ENCODE assay signal across 23 cellular contexts in genomic region chr18:79337184-79337583, GRCh38. TPM values are rescaled to one million over a fixed set of nuclear protein-coding genes. Genes with fewer than 3 reads are reported as not detected.
A peak's percentile ranks its signal among the peaks of the same experiment; 100 is the strongest.
DNase-seq lines count a peak whose midpoint lies in the region; ATAC-seq, FAIRE-seq and TF ChIP-seq lines count a peak whose summit lies in the region.
"Had no signal": no experiment of that assay in that cellular context is flagged by ENCODE, and none has a peak within 500 bp of the region (broad histone marks: within the 10 kb centered on the region; RNA-seq: fewer than 3 reads in every experiment).

No MANE protein-coding gene starts in this region.

- no peak overlapping the region for H3K4me3 Mint-ChIP-seq in effector memory CD8-positive, alpha-beta T cell
- H3K4me3 Mint-ChIP-seq: CD4-positive, alpha-beta T cell; CD8-positive, alpha-beta memory T cell; H9 had no signal

- RAD21 ChIA-PET in GM12878 (lab: Charles Lee; ENCODE audit: unreplicated experiment), result no interaction called here

- no peaks in the 10 kb centered on the region for H3K27me3 ChIP-seq in GM12878 (replicated peaks in 1 of 2; ENCODE audit: control insufficient read depth in 2 of 2, insufficient read depth in 2 of 2, low read length in 1 of 2)
- H3K27me3 ChIP-seq: BE2C; BLaER1 treated with 17β-estradiol and CSF1 and Interleukin-3, amounts not matched to agents 10 nM and 100 nM had no signal

- CTCF ChIA-PET in GM12878 (lab: Yijun Ruan, JAX), result no interaction called here

- H3K4me1 Mint-ChIP-seq in effector memory CD8-positive, alpha-beta T cell (ENCODE audit: low read depth in 2 of 2), result no peaks in the 10 kb centered on the region
- H3K4me1 Mint-ChIP-seq: CD14-positive monocyte; CD8-positive, alpha-beta memory T cell had no signal

- H3K27ac Mint-ChIP-seq in effector memory CD8-positive, alpha-beta T cell, result no peak overlapping the region
- H3K27ac Mint-ChIP-seq: CD4-positive, alpha-beta T cell; H9 had no signal

- no peak for DNase-seq in GM12878 (ENCODE audit: low read depth, low spot score)
- DNase-seq in islet precursor cell, result peak; percentile 48
- peak; percentile 23 for DNase-seq in ureter (ENCODE audit: low spot score)
- DNase-seq in NOMO-1 (lab: John Stamatoyannopoulos, UW; ENCODE audit: unreplicated experiment in 2 of 2), result no peak
- no peak for DNase-seq in effector memory CD8-positive, alpha-beta T cell
- DNase-seq: 8988T; ACHN; AML-193; BE2C; Calu3; CD4-positive, alpha-beta T cell; CD8-positive, alpha-beta memory T cell; DMS153; DND-41; GM23248; H9 had no signal

- no peak for FAIRE-seq in GM12878 (lab: Jason Lieb, UNC)
- FAIRE-seq: A549, G401.6, GM19239 had no signal

- H3K9me3 ChIP-seq in GM12878 (replicated peaks; ENCODE audit: control insufficient read depth, insufficient read depth, low read length), result no peaks in the 10 kb centered on the region
- H3K9me3 ChIP-seq: A549, BE2C had no signal

- no peaks in the 10 kb centered on the region for H3K79me2 ChIP-seq in GM12878 (ENCODE audit: control insufficient read depth, insufficient read depth, low read length)

- TF ChIP-seq POLR2A in GM12878 (IDR thresholded peaks at IDR 0.05; ENCODE audit: low read depth, low read length), result peak; percentile 18; the same call in 1 of the 2 replicates

- H2AFZ ChIP-seq in GM12878 (ENCODE audit: control insufficient read depth, low read depth, low read length), result no peak overlapping the region
- H2AFZ ChIP-seq: GM23248 had no signal

- H3K27me3 Mint-ChIP-seq in effector memory CD8-positive, alpha-beta T cell, result no peaks in the 10 kb centered on the region
- H3K27me3 Mint-ChIP-seq: CD4-positive, alpha-beta T cell; CD8-positive, alpha-beta memory T cell had no signal

- no peak for TF ChIP-seq CTCF in GM12878 (IDR thresholded peaks at IDR 0.05 in 2 of 3, conservative IDR thresholded peaks at IDR 0.05 in 1 of 3; ENCODE audit: control insufficient read depth in 2 of 3, extremely low read depth in 1 of 3, insufficient read depth in 1 of 3, low read depth in 3 of 3, low read length in 3 of 3)

- in situ Hi-C loops in GM12878 (cut with MboI), result no loop called here

- H3K9me3 Mint-ChIP-seq in effector memory CD8-positive, alpha-beta T cell, result peaks cover 0 to 1% of the 10 kb centered on the region in 2 donors
- H3K9me3 Mint-ChIP-seq: CD4-positive, alpha-beta T cell; CD8-positive, alpha-beta memory T cell; H9 had no signal

- BruUV-seq in GM12878 (replicated peaks; lab: Mats Ljungman, UMichigan), result no TSS peak

- over 99% methylated on average over 19 of the region's 19 CpGs for WGBS in GM12878 (ENCODE audit: insufficient coverage, insufficient replicate concordance, low lambda C conversion rate, missing lambda C conversion rate)

- ATAC-seq in GM12878 (no peak), HG03571 (IDR thresholded peaks at IDR 0.05; ENCODE audit: unreplicated experiment) (no peak)
- no peak for ATAC-seq in effector memory CD8-positive, alpha-beta T cell (replicated peaks)
- ATAC-seq: A549, HCT116 had no signal

- H3K4me2 ChIP-seq in GM12878 (ENCODE audit: control insufficient read depth, insufficient read depth), result no peak overlapping the region
- H3K4me2 ChIP-seq: A549; BLaER1 treated with 17β-estradiol and CSF1 and Interleukin-3, amounts not matched to agents 10 nM and 100 nM had no signal

- POLR2A ChIA-PET in GM12878 (lab: Charles Lee), result no interaction called here

- peaks cover 2 to 7% of the 10 kb centered on the region in 2 experiments; a peak in 2 of 4 replicates for H3K36me3 ChIP-seq in GM12878 (ENCODE audit: control insufficient read depth in 2 of 2, insufficient read depth in 2 of 2, low read length in 1 of 2)
- H3K36me3 ChIP-seq: BE2C had no signal

- no peak overlapping the region for H3K27ac ChIP-seq in GM12878 (ENCODE audit: control insufficient read depth, insufficient read depth)
- H3K27ac ChIP-seq: A549; BLaER1 treated with 17β-estradiol and CSF1 and Interleukin-3, amounts not matched to agents 10 nM and 100 nM; GM23248 had no signal

- intact Hi-C loops in GM12878 (cut with micrococcal nuclease; ENCODE audit: unreplicated experiment), result no loop called here

- no peak overlapping the region for H3K9ac ChIP-seq in GM12878 (ENCODE audit: control insufficient read depth, insufficient read depth, low read length)
- H3K9ac ChIP-seq: BLaER1 treated with 17β-estradiol and CSF1 and Interleukin-3, amounts not matched to agents 10 nM and 100 nM; GM23248 had no signal

- no peak for TF ChIP-seq EP300 in GM12878 (IDR thresholded peaks at IDR 0.05; ENCODE audit: borderline replicate concordance in 1 of 2, control insufficient read depth in 1 of 2, low read depth in 2 of 2, low read length in 2 of 2)

- no peaks in the 10 kb centered on the region for H3K4me1 ChIP-seq in GM12878 (ENCODE audit: control insufficient read depth, insufficient read depth, low read length)
- H3K4me1 ChIP-seq: A549; BE2C; BLaER1 treated with 17β-estradiol and CSF1 and Interleukin-3, amounts not matched to agents 10 nM and 100 nM had no signal

- TF ChIP-seq RAD21 in GM12878 (IDR thresholded peaks at IDR 0.05; ENCODE audit: insufficient read depth, low read depth, low read length), result no peak

- peaks cover 12% of the 10 kb centered on the region for H3K36me3 Mint-ChIP-seq in effector memory CD8-positive, alpha-beta T cell (ENCODE audit: insufficient read depth)

- H3K4me3 ChIP-seq in GM12878, result no peak overlapping the region
- H3K4me3 ChIP-seq: A549; BLaER1 treated with 17β-estradiol and CSF1 and Interleukin-3, amounts not matched to agents 10 nM and 100 nM; GM23248 had no signal

- H4K20me1 ChIP-seq in GM12878 (ENCODE audit: control insufficient read depth, insufficient read depth), result no peaks in the 10 kb centered on the region

- SMC1A ChIA-PET in GM12878 (lab: Charles Lee; ENCODE audit: uncharacterized antibody, unreplicated experiment), result no interaction called here

TF ChIP-seq in GM12878, 131 proteins besides CTCF, POLR2A, EP300 and RAD21:
- no peak for TF ChIP-seq POLR2AphosphoS2 (IDR thresholded peaks at IDR 0.05; ENCODE audit: low read depth, low read length)
- TF ChIP-seq USF2 (IDR thresholded peaks at IDR 0.05; ENCODE audit: borderline replicate concordance, low read depth, low read length), result no peak
- no peak for TF ChIP-seq IKZF1 (conservative IDR thresholded peaks at IDR 0.05)
- TF ChIP-seq ZNF384 (IDR thresholded peaks at IDR 0.05; ENCODE audit: borderline replicate concordance, low read depth, low read length), result no peak
- no peak for TF ChIP-seq DPF2 (IDR thresholded peaks at IDR 0.05)
- TF ChIP-seq WRNIP1 (IDR thresholded peaks at IDR 0.05; ENCODE audit: borderline replicate concordance, low read depth, low read length), result no peak
- TF ChIP-seq ZNF24 (IDR thresholded peaks at IDR 0.05), result no peak

RNA-seq across cellular contexts. Expression of gene NFATC1, which starts 58.5 kb away (rescaled TPM):
- total RNA-seq in GM12878 (2013; cell fraction: nucleolus; rRNA removed), result 57.2 and 65.1 TPM in 2 replicates
- total RNA-seq in GM12878 (2014; rRNA removed) (6.4 and 6.7 TPM in 2 replicates), GM12878 (2014; rRNA removed; fragmentation: Illumina TruSeq; extraction: Trizol) (2.4 and 3.6 TPM in 2 replicates), GM12878 (2021) (17.5 and 20.8 TPM in 2 replicates), ureter (13.8 TPM)
- 9.8 TPM for polyA plus RNA-seq in GM12878 (2011; ENCODE audit: low read depth)
- polyA plus RNA-seq in GM12878 (2011; rRNA removed) (0.99 and 2.9 TPM in 2 replicates), GM12878 (2014; fragmentation: Illumina TruSeq; extraction: Trizol) (3.1 and 4.7 TPM in 2 replicates), GM12878 (2014; fragmentation: Nextera tagmentation; extraction: Ambion mirVana) (1 to 10 TPM in 1 of 2 experiments, under 1 TPM in 1; 0.84 to 2.6 TPM), GM12878 (2014; rRNA removed) (8.4 and 9.9 TPM in 2 replicates), GM12878 (2016; fragmentation: Nextera tagmentation; extraction: Ambion mirVana) (1 to 10 TPM; 5.4 to 6.8 TPM)
- 3.3 and 4.5 TPM in 2 replicates for polyA plus RNA-seq in GM12878 (2011; cell fraction: cytosol; rRNA removed)
- polyA plus RNA-seq in GM12878 (2011; cell fraction: nucleus; rRNA removed), result 10.7 and 13.4 TPM in 2 replicates
- polyA plus RNA-seq in GM12878 (2012), result 14.9 and 19.6 TPM in 2 replicates
- 3.4 and 7.4 TPM in 2 replicates for polyA minus RNA-seq in GM12878 (2011; rRNA and poly(A)+ RNA removed)
- polyA minus RNA-seq in GM12878 (2011; cell fraction: cytosol; rRNA and poly(A)+ RNA removed), result 7.1 TPM in 2 replicates
- 10.3 and 14.7 TPM in 2 replicates for polyA minus RNA-seq in GM12878 (2011; cell fraction: nucleus; rRNA and poly(A)+ RNA removed)

Comparison
In these comparisons a context has a peak if more than half of its experiments do, and no peak if none do; other contexts are left out.
1. DNase-seq: peak in islet precursor cell (single experiment) and ureter (single experiment); none in GM12878 (single experiment), NOMO-1 (0 of 2) and effector memory CD8-positive, alpha-beta T cell (0 of 3).